Comparison of ENCODE assay signal across 1 cellular context in the genomic region with DNA sequence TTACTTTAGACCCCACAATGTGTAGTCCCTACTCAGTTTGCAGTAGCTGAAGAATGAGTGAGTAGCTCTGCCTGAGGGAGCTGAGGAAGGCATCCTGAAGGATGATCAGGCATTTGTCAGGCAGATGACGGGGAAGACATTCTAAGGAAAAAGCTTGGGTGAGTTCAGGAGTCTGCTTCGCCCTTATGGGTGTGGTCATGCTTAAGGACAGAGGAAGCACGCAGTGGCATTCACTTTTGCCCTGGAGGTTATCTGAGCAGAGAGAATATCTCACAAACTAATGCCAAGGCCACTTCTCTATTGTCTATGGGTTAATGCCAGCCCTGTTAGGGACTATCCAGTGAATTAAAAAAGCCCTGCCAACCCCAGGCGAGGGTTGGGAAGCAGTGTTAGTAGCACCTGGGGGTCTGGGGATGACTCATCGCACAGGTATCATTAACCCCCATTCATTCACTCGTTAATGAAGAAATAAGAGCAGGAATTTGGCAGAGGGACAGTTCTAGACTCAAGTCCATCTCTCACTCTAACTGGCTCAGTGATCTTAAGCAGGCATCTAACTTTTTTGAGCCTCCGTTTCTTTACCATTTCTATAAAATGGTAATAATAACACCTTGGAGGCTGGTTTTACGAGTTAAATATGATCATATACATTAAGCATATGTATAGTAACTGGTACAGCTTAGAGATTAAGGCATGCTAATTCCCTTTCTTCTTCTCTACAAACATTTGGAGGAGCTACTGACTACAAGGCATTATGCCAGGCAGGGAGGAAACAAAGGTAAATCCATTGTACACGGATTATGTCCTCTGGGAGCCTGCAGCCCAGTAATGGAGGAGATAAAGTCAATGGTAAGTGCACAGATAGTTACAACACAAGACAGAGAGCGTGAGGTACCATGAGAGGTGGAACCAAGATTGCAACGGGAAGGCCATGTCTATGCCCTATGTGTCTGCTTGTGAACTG.
TF ChIP-seq lines count a peak whose summit lies in the region.

No MANE protein-coding gene starts in this region.

TF ChIP-seq in GM12878, 131 proteins besides CTCF, POLR2A, EP300 and RAD21 (continued from another document):
- TF ChIP-seq, protein P1, sequence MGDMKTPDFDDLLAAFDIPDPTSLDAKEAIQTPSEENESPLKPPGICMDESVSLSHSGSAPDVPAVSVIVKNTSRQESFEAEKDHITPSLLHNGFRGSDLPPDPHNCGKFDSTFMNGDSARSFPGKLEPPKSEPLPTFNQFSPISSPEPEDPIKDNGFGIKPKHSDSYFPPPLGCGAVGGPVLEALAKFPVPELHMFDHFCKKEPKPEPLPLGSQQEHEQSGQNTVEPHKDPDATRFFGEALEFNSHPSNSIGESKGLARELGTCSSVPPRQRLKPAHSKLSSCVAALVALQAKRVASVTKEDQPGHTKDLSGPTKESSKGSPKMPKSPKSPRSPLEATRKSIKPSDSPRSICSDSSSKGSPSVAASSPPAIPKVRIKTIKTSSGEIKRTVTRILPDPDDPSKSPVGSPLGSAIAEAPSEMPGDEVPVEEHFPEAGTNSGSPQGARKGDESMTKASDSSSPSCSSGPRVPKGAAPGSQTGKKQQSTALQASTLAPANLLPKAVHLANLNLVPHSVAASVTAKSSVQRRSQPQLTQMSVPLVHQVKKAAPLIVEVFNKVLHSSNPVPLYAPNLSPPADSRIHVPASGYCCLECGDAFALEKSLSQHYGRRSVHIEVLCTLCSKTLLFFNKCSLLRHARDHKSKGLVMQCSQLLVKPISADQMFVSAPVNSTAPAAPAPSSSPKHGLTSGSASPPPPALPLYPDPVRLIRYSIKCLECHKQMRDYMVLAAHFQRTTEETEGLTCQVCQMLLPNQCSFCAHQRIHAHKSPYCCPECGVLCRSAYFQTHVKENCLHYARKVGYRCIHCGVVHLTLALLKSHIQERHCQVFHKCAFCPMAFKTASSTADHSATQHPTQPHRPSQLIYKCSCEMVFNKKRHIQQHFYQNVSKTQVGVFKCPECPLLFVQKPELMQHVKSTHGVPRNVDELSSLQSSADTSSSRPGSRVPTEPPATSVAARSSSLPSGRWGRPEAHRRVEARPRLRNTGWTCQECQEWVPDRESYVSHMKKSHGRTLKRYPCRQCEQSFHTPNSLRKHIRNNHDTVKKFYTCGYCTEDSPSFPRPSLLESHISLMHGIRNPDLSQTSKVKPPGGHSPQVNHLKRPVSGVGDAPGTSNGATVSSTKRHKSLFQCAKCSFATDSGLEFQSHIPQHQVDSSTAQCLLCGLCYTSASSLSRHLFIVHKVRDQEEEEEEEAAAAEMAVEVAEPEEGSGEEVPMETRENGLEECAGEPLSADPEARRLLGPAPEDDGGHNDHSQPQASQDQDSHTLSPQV (IDR thresholded peaks at IDR 0.05): no peak
- TF ChIP-seq ATF7 (IDR thresholded peaks at IDR 0.05; ENCODE audit: low read depth) (no peak), FOXK2 (IDR thresholded peaks at IDR 0.05) (no peak), HDAC6 (IDR thresholded peaks at IDR 0.05; ENCODE audit: unreplicated experiment) (no peak), DPF2 (IDR thresholded peaks at IDR 0.05) (no peak), RCOR1 (conservative IDR thresholded peaks at IDR 0.05; ENCODE audit: low read depth, low read length) (no peak), MTA3 (IDR thresholded peaks at IDR 0.05; ENCODE audit: borderline replicate concordance, low read length) (no peak), RFX5 (IDR thresholded peaks at IDR 0.05; ENCODE audit: low read depth, low read length) (no peak), KDM1A (IDR thresholded peaks at IDR 0.05; ENCODE audit: borderline replicate concordance) (no peak), TAF1 (IDR thresholded peaks at IDR 0.05; ENCODE audit: borderline replicate concordance, low read depth, low read length) (no peak), LARP7 (IDR thresholded peaks at IDR 0.05) (no peak), SREBF2 (IDR thresholded peaks at IDR 0.05; ENCODE audit: low read length) (no peak), HCFC1 (IDR thresholded peaks at IDR 0.05; ENCODE audit: low read length) (no peak)
- TF ChIP-seq, protein P2, sequence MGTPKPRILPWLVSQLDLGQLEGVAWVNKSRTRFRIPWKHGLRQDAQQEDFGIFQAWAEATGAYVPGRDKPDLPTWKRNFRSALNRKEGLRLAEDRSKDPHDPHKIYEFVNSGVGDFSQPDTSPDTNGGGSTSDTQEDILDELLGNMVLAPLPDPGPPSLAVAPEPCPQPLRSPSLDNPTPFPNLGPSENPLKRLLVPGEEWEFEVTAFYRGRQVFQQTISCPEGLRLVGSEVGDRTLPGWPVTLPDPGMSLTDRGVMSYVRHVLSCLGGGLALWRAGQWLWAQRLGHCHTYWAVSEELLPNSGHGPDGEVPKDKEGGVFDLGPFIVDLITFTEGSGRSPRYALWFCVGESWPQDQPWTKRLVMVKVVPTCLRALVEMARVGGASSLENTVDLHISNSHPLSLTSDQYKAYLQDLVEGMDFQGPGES (IDR thresholded peaks at IDR 0.05): no peak
- TF ChIP-seq, protein P3, sequence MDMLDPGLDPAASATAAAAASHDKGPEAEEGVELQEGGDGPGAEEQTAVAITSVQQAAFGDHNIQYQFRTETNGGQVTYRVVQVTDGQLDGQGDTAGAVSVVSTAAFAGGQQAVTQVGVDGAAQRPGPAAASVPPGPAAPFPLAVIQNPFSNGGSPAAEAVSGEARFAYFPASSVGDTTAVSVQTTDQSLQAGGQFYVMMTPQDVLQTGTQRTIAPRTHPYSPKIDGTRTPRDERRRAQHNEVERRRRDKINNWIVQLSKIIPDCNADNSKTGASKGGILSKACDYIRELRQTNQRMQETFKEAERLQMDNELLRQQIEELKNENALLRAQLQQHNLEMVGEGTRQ (IDR thresholded peaks at IDR 0.05; ENCODE audit: borderline replicate concordance, low read depth, low read length): no peak
